In genomic region chr19:55655648-55656040, GRCh38 we compare ENCODE assay signal across 1 cellular context.
A peak's percentile ranks its signal among the peaks of the same experiment; 100 is the strongest.
TF ChIP-seq lines count a peak whose summit lies in the region.

No MANE protein-coding gene starts in this region.

TF ChIP-seq in HepG2, 621 proteins besides CTCF, POLR2A, EP300 and RAD21 (continued from another document):
- TF ChIP-seq ELK4 (CRISPR knock-in tag; IDR thresholded peaks at IDR 0.05; ENCODE audit: borderline replicate concordance) = no peak
- TF ChIP-seq YEATS4 (CRISPR knock-in tag; IDR thresholded peaks at IDR 0.05; ENCODE audit: borderline replicate concordance) = 0 out of 2 replicates have a peak, but pooled peaks have one; percentile 11
- peak; percentile 87 for TF ChIP-seq ZNF501 (CRISPR knock-in tag; IDR thresholded peaks at IDR 0.05)
- no peak for TF ChIP-seq MAFG (CRISPR knock-in tag; IDR thresholded peaks at IDR 0.05)
- TF ChIP-seq MTF2 (CRISPR knock-in tag; IDR thresholded peaks at IDR 0.05; ENCODE audit: borderline replicate concordance) = no peak
- no peak for TF ChIP-seq NBN (conservative IDR thresholded peaks at IDR 0.05)
- 0 out of 2 replicates have a peak, but pooled peaks have one; percentile 50 for TF ChIP-seq NFKBIZ (CRISPR knock-in tag; IDR thresholded peaks at IDR 0.05)
- peak; percentile 15; the same call in 1 of the 2 replicates for TF ChIP-seq ZFP90 (CRISPR knock-in tag; IDR thresholded peaks at IDR 0.05; ENCODE audit: borderline replicate concordance)
- no peak for TF ChIP-seq ZNF281 (CRISPR knock-in tag; IDR thresholded peaks at IDR 0.05; ENCODE audit: borderline replicate concordance)
- TF ChIP-seq ZNF570 (CRISPR knock-in tag; IDR thresholded peaks at IDR 0.05; ENCODE audit: borderline replicate concordance) = no peak
- TF ChIP-seq KAT8 (CRISPR knock-in tag; IDR thresholded peaks at IDR 0.05) = peak; percentile 25; the same call in 1 of the 2 replicates
- TF ChIP-seq ZNF143 (CRISPR knock-in tag; IDR thresholded peaks at IDR 0.05) = no peak
- 0 out of 2 replicates have a peak, but pooled peaks have one; percentile 12 for TF ChIP-seq MAF1 (CRISPR knock-in tag; IDR thresholded peaks at IDR 0.05; ENCODE audit: borderline replicate concordance)
- TF ChIP-seq ZNF17 (CRISPR knock-in tag; IDR thresholded peaks at IDR 0.05) = 0 out of 2 replicates have a peak, but pooled peaks have one; percentile 25
- peak; percentile 92 for TF ChIP-seq KDM5A (IDR thresholded peaks at IDR 0.05; ENCODE audit: borderline replicate concordance, low read length)
